In the genomic region with DNA sequence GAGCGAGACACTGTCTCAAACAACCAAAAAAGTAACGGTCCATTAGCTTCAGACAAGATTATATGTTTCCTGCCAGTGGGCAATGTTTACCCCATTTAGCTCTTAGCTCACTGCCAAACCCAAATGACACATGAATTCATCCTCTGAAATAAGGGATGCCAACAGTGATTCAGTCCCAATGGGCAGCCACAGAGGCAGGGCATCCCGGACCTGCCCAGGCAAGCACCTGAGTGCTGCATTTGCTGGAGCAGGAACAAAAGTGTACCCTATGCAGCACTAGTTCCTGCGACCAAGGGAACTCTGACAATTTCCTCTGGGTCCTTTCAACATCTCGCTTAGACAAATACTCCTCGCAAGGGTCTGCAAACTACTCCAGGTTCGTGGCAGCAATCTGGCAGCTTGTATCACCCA, we compare ENCODE assay signal across 1 cellular context.
TF ChIP-seq lines count a peak whose summit lies in the region.

No MANE protein-coding gene starts in this region.

TF ChIP-seq in WTC11, 78 proteins besides CTCF, POLR2A, EP300 and RAD21 (continued from another document):
- TF ChIP-seq, protein P1, sequence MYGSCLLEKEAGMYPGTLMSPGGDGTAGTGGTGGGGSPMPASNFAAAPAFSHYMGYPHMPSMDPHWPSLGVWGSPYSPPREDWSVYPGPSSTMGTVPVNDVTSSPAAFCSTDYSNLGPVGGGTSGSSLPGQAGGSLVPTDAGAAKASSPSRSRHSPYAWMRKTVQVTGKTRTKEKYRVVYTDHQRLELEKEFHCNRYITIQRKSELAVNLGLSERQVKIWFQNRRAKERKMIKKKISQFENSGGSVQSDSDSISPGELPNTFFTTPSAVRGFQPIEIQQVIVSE (CRISPR knock-in tag; IDR thresholded peaks at IDR 0.05; ENCODE audit: borderline replicate concordance), result no peak
- TF ChIP-seq CREM (CRISPR knock-in tag; IDR thresholded peaks at IDR 0.05) (no peak), TP53 (CRISPR knock-in tag; IDR thresholded peaks at IDR 0.05) (no peak)
- TF ChIP-seq, protein P2, sequence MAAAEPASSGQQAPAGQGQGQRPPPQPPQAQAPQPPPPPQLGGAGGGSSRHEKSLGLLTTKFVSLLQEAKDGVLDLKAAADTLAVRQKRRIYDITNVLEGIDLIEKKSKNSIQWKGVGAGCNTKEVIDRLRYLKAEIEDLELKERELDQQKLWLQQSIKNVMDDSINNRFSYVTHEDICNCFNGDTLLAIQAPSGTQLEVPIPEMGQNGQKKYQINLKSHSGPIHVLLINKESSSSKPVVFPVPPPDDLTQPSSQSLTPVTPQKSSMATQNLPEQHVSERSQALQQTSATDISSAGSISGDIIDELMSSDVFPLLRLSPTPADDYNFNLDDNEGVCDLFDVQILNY (CRISPR knock-in tag; IDR thresholded peaks at IDR 0.05), result no peak
